Comparison of ENCODE assay signal across 11 cellular contexts in the genomic region with DNA sequence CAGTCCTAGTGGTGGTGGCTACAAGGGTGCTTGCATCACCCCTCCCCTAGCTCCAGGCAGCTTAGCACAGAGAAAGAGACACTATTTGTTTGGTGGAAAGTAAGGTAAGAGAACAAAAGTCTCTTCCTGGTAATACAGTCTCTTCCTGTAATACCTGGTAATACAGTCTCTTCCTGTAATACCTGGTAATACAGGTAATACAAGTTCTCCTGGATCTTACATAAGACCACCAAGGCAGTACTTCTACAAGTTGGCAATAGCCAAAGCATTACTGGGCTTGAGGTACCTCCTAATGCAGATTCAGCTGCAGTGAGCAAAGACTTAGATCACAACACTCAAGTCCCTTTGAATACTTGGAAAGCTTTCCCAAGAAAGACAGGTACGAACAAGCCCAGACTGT.
"Had no signal": no experiment of that assay in that cellular context is flagged by ENCODE, and none has a peak within 500 bp of the region (broad histone marks: within the 10 kb centered on the region; RNA-seq: fewer than 3 reads in every experiment).

No MANE protein-coding gene starts in this region.

- H3K9me3 Mint-ChIP-seq: activated CD8-positive, alpha-beta T cell treated with anti-CD3 and anti-CD28 coated beads for 36 hours had no signal

- H3K4me3 Mint-ChIP-seq: activated CD8-positive, alpha-beta T cell treated with anti-CD3 and anti-CD28 coated beads for 36 hours; nephron progenitor cell had no signal

- DNase-seq: activated CD8-positive, alpha-beta memory T cell treated with anti-CD3 and anti-CD28 coated beads, Interleukin-2, amount 50 U/mL, for 4 hours; activated CD8-positive, alpha-beta T cell treated with anti-CD3 and anti-CD28 coated beads for 36 hours; caudate nucleus; colonic mucosa; mesenchymal stem cell; nephron progenitor cell; stomach; T-helper 1 cell; thyroid gland had no signal

- H3K9me3 ChIP-seq: colonic mucosa, stomach, thyroid gland had no signal

- H3K27me3 ChIP-seq: colonic mucosa, stomach, thyroid gland had no signal

- H3K4me1 ChIP-seq: colonic mucosa, thyroid gland had no signal

- H3K27me3 Mint-ChIP-seq: activated CD8-positive, alpha-beta T cell treated with anti-CD3 and anti-CD28 coated beads for 36 hours had no signal

- H3K4me1 Mint-ChIP-seq: nephron progenitor cell had no signal

- H3K4me3 ChIP-seq: colonic mucosa, SK-N-MC, stomach, thyroid gland had no signal

- H3K27ac ChIP-seq: colonic mucosa, SK-N-MC, stomach, thyroid gland, VCaP had no signal

- H3K36me3 ChIP-seq: colonic mucosa, stomach, thyroid gland had no signal

- H3K27ac Mint-ChIP-seq: activated CD8-positive, alpha-beta T cell treated with anti-CD3 and anti-CD28 coated beads for 36 hours; nephron progenitor cell had no signal

- ATAC-seq: activated CD8-positive, alpha-beta T cell treated with anti-CD3 and anti-CD28 coated beads for 36 hours had no signal
